Comparison of ENCODE assay signal across 8 cellular contexts in genomic region chrX:77899081-77899828, GRCh38. TPM values are rescaled to one million over a fixed set of nuclear protein-coding genes. Genes with fewer than 3 reads are reported as not detected.
DNase-seq lines count a peak whose midpoint lies in the region; ATAC-seq and TF ChIP-seq lines count a peak whose summit lies in the region.

COX7B (plus strand) TSS chrX:77899468; CDS start chrX:77899554, 86 bp downstream.

- no peaks in the 10 kb centered on the region for H3K9me3 ChIP-seq in neutrophil
- no peaks in the 10 kb centered on the region for H3K9me3 ChIP-seq in transverse colon

- peak; percentile 42 for ATAC-seq in HG02571 (IDR thresholded peaks at IDR 0.05; ENCODE audit: unreplicated experiment)

- WGBS in transverse colon (ENCODE audit: low coverage in 1 of 2), 2 donors = 6 to 48% methylated on average over 7 to 28 of the region's 28 CpGs

- TF ChIP-seq CTCF in GM10266 (IDR thresholded peaks at IDR 0.05; ENCODE audit: control insufficient read depth, insufficient read depth, low read depth, missing control alignments) (peak; percentile 42), neutrophil (IDR thresholded peaks at IDR 0.05) (peak; percentile 60), transverse colon (IDR thresholded peaks at IDR 0.05) (peak in 4 of 5 experiments; percentile 16 to 30 (median 27))

- peaks cover 5% of the 10 kb centered on the region for H3K36me3 Mint-ChIP-seq in activated naive CD8-positive, alpha-beta T cell

- H3K27me3 Mint-ChIP-seq in activated naive CD8-positive, alpha-beta T cell = no peaks in the 10 kb centered on the region

- DNase-seq in GM10266 (ENCODE audit: extremely low spot score) = peak; percentile 44
- DNase-seq in MV-4-11 (lab: John Stamatoyannopoulos, UW) = peak; percentile 97
- peak; percentile 97 for DNase-seq in SK-MEL-5 (ENCODE audit: low read depth, low spot score)
- DNase-seq in globus pallidus (ENCODE audit: low spot score) = peak; percentile 95
- peak; percentile 75 for DNase-seq in transverse colon

- H3K36me3 ChIP-seq in neutrophil (peaks cover 4% of the 10 kb centered on the region), transverse colon (no peaks in the 10 kb centered on the region)

- H3K27ac Mint-ChIP-seq in activated naive CD8-positive, alpha-beta T cell = peak within 1 kb of the TSS; percentile 98

- peaks cover 16 to 26% of the 10 kb centered on the region in 2 experiments for H3K4me1 ChIP-seq in neutrophil (ENCODE audit: control insufficient read depth in 1 of 2, insufficient read depth in 1 of 2, low read depth in 1 of 2, low read length in 1 of 2)
- peaks cover 0 to 18% (median 6%) of the 10 kb centered on the region in 4 donors for H3K4me1 ChIP-seq in transverse colon

- H3K4me3 Mint-ChIP-seq in activated naive CD8-positive, alpha-beta T cell = peak within 1 kb of the TSS; percentile 98

- no peaks in the 10 kb centered on the region for H3K9me3 Mint-ChIP-seq in activated naive CD8-positive, alpha-beta T cell (ENCODE audit: low read depth)

- peaks cover 26% of the 10 kb centered on the region for H3K4me1 Mint-ChIP-seq in activated naive CD8-positive, alpha-beta T cell (ENCODE audit: low read depth)

- TF ChIP-seq POLR2A in transverse colon (IDR thresholded peaks at IDR 0.05) = peak; percentile 90

- H3K27ac ChIP-seq in neutrophil (peak within 1 kb of the TSS; percentile 88), transverse colon (peak within 1 kb of the TSS; percentile 81 to 93 (median 92))

- no peaks in the 10 kb centered on the region for H3K27me3 ChIP-seq in neutrophil
- H3K27me3 ChIP-seq in transverse colon = no peaks in the 10 kb centered on the region

- intact Hi-C loops in transverse colon (cut with DNase I; ENCODE audit: low total_unique reads) = no loop called here

- H3K4me3 ChIP-seq in neutrophil (ENCODE audit: low read depth in 1 of 2, low read length in 1 of 2) = peak within 1 kb of the TSS; percentile 68 to 81
- H3K4me3 ChIP-seq in transverse colon = peak within 1 kb of the TSS; percentile 44 to 71 (median 52)

- in situ Hi-C loops in SK-MEL-5 (cut with HindIII; ENCODE audit: low pct_unique_long_range_greater_than_20kb, low sequenced_read_pairs) (no loop called here), transverse colon (cut with MboI; ENCODE audit: low pct_ligation_motif_present in 1 of 4, low pct_unique_long_range_greater_than_20kb in 1 of 4, low sequenced_read_pairs in 3 of 4) (loop anchor here in 1 of 4 donors (10.0 to 25.0 kb wide), 2 partner anchors 114 to 262 kb away; partner anchors contain the start of gene ATRX)

- TF ChIP-seq EP300 in transverse colon (IDR thresholded peaks at IDR 0.05; ENCODE audit: low read depth) = no peak

RNA-seq across cellular contexts. Expression of gene COX7B, which starts in this region (rescaled TPM):
- total RNA-seq in SK-MEL-5 (2014; rRNA removed; shearing (Covaris generic)) = 701 and 817 TPM in 2 replicates
- polyA plus RNA-seq in SK-MEL-5 (2015; cell fraction: cytosol; rRNA removed) = 487 and 601 TPM in 2 replicates
- 154 and 198 TPM in 2 replicates for polyA plus RNA-seq in SK-MEL-5 (2015; cell fraction: nucleus; rRNA removed)
- total RNA-seq in transverse colon = 100 to 1,000 TPM in 3 of 4 donors, 10 to 100 TPM in 1; 48.3 to 755 (median 441) TPM

Comparison
In these comparisons a context has a peak if more than half of its experiments do, and no peak if none do; other contexts are left out.
1. Peak in every context shown above with its lines: DNase-seq, ATAC-seq, H3K4me3 ChIP-seq and H3K27ac ChIP-seq.
2. DNase-seq: peak in every context shown above with its lines; median percentile 97 in MV-4-11; 97 in SK-MEL-5; 95 in globus pallidus; 75 in transverse colon; 44 in GM10266.